ENCODE assay signal across 8 cellular contexts in the genomic region with DNA sequence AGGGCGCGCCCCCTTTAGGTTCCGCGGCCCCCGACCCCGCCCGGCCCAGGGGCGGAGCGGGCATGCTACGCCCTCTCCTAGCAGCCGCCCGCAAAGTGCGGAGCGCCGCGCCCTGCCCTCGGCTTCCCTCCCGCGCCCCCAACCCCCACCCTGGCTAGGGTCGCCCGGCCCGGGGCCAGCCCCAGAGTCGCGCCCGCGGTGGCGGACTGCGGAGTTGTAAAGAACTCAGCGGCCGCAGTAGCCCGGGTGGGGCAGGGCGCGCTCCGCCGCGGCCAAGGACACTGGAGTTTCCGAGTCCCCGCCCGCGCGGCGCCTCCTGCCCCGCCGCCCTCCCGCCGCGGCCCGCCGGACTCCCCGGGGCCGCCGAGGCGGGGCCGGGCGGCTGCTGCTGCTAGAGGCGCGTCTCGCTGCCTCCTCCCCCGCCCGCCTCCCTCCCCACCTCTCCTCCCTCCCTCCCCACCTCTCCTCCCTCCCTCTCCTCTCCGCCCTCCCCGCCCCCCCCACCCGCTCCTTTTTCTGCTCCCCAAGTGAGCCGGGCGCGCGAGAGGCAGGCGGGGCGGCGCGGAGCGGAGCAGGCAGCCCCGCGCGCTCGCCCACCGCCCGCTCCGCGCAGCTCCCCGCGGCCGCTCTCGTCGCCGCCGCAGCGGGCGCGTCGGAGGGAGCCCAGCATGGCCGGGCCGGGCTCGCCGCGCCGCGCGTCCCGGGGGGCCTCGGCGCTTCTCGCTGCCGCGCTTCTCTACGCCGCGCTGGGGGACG. TPM values are rescaled to one million over a fixed set of nuclear protein-coding genes. Genes with fewer than 3 reads are reported as not detected.
A peak's percentile ranks its signal among the peaks of the same experiment; 100 is the strongest.
DNase-seq lines count a peak whose midpoint lies in the region; ATAC-seq and TF ChIP-seq lines count a peak whose summit lies in the region.

TSS of gene CACNA2D3 (plus strand) at position 507 of the 756 bp plus-strand sequence.

- no peak for ATAC-seq in memory B cell (ENCODE audit: low read depth)

- H3K9me3 ChIP-seq in vagina, result no peaks in the 10 kb centered on the region

- H3K4me1 ChIP-seq in vagina, result peaks cover 14% of the 10 kb centered on the region

- intact Hi-C loops in vagina (cut with DNase I), result no loop called here

- H3K27me3 Mint-ChIP-seq in memory B cell, result peaks cover 20% of the 10 kb centered on the region

- H3K27ac ChIP-seq in coronary artery, result peak within 1 kb of the TSS; percentile 72 to 84
- H3K27ac ChIP-seq in vagina, result peak within 1 kb of the TSS; percentile 57

- no peaks in the 10 kb centered on the region for H3K9me3 Mint-ChIP-seq in memory B cell

- H3K27me3 ChIP-seq in vagina, result no peaks in the 10 kb centered on the region

- no peaks in the 10 kb centered on the region for H3K36me3 ChIP-seq in vagina

- H3K27ac Mint-ChIP-seq in memory B cell, result no peak within 1 kb of the TSS

- peaks cover 7% of the 10 kb centered on the region for H3K4me1 Mint-ChIP-seq in memory B cell

- TF ChIP-seq POLR2A in vagina (IDR thresholded peaks at IDR 0.05), result no peak

- H3K4me3 ChIP-seq in GM08714 (ENCODE audit: low read length), result peak within 1 kb of the TSS; percentile 7; the same call in 1 of the 2 replicates
- H3K4me3 ChIP-seq in coronary artery, result peak within 1 kb of the TSS; percentile 93
- H3K4me3 ChIP-seq in vagina, result peak within 1 kb of the TSS; percentile 60 to 78

- TF ChIP-seq CTCF in coronary artery (IDR thresholded peaks at IDR 0.05) (no peak), vagina (IDR thresholded peaks at IDR 0.05) (no peak)

- peaks cover 1% of the 10 kb centered on the region for H3K36me3 Mint-ChIP-seq in memory B cell

- DNase-seq in NCI-H1930 (lab: John Stamatoyannopoulos, UW) (peak; percentile 50 to 58), coronary artery (ENCODE audit: low spot score) (no peak), memory B cell (ENCODE audit: low spot score in 2 of 2) (no peak), vagina (ENCODE audit: extremely low spot score in 2 of 2) (no peak), superior temporal gyrus (ENCODE audit: extremely low spot score) (no peak)
- no peak for DNase-seq in stimulated activated naive CD4-positive, alpha-beta T cell treated with Interleukin-2 at 50 U/mL for 16 hours (lab: John Stamatoyannopoulos, UW)
- DNase-seq in activated effector memory CD4-positive, alpha-beta T cell treated with Interleukin-2 at 50 U/mL for 16 hours, result no peak

- peak within 1 kb of the TSS; percentile 77 for H3K4me3 Mint-ChIP-seq in memory B cell

RNA-seq across cellular contexts. Expression of gene CACNA2D3, which starts in this region (rescaled TPM):
- 17.2 TPM for total RNA-seq in vagina

Comparison
In these comparisons a context has a peak if more than half of its experiments do, and no peak if none do; other contexts are left out.
1. H3K4me3 ChIP-seq: peak in every context shown above with its lines; median percentile 93 in coronary artery; 69 in vagina; 7 in GM08714.
2. DNase-seq: peak in NCI-H1930 (2 of 2); none in coronary artery (single experiment), memory B cell (0 of 2), vagina (0 of 2), superior temporal gyrus (single experiment), stimulated activated naive CD4-positive, alpha-beta T cell treated with Interleukin-2 at 50 U/mL for 16 hours (single experiment) and activated effector memory CD4-positive, alpha-beta T cell treated with Interleukin-2 at 50 U/mL for 16 hours (single experiment).